Comparison of ENCODE assay signal across 19 cellular contexts in genomic region chr14:78921856-78922255, GRCh38.
DNase-seq lines count a peak whose midpoint lies in the region; ATAC-seq, FAIRE-seq and TF ChIP-seq lines count a peak whose summit lies in the region.
"Had no signal": no experiment of that assay in that cellular context is flagged by ENCODE, and none has a peak within 500 bp of the region (broad histone marks: within the 10 kb centered on the region; RNA-seq: fewer than 3 reads in every experiment).

No MANE protein-coding gene starts in this region.

- WGBS in HepG2 (ENCODE audit: low lambda C conversion rate): 2% methylated on average over 2 of the region's 2 CpGs

- H3K4me1 ChIP-seq in HepG2 (ENCODE audit: insufficient read depth, low read length): no peaks in the 10 kb centered on the region
- H3K4me1 ChIP-seq: heart right ventricle had no signal

- H3K27me3 ChIP-seq in HepG2 (ENCODE audit: control insufficient read depth in 1 of 2, insufficient read depth in 2 of 2, low read length in 2 of 2): no peaks in the 10 kb centered on the region
- H3K27me3 ChIP-seq: heart right ventricle had no signal

- no peaks in the 10 kb centered on the region for H3K79me2 ChIP-seq in HepG2 (ENCODE audit: insufficient read depth, low read length)

- H3K4me1 Mint-ChIP-seq in activated CD4-positive, alpha-beta memory T cell treated with anti-CD3 and anti-CD28 coated beads, Interleukin-2, amount 10 ng/mL, durations not matched to agents 7 days and 5 days: no peaks in the 10 kb centered on the region
- H3K4me1 Mint-ChIP-seq: naive B cell, WTC11 had no signal

- no peak overlapping the region for H3K27ac ChIP-seq in HepG2 (ENCODE audit: extremely low read length, insufficient read depth, low read length)
- no peak overlapping the region for H3K27ac ChIP-seq in coronary artery
- H3K27ac ChIP-seq: heart right ventricle had no signal

- H3K9me3 Mint-ChIP-seq in activated CD4-positive, alpha-beta memory T cell treated with anti-CD3 and anti-CD28 coated beads, Interleukin-2, amount 10 ng/mL, durations not matched to agents 7 days and 5 days: no peaks in the 10 kb centered on the region
- H3K9me3 Mint-ChIP-seq: CD4-positive, alpha-beta T cell; endodermal cell; WTC11 had no signal

- intact Hi-C loops in Right ventricle myocardium superior (cut with DNase I) (no loop called here), HepG2 (cut with micrococcal nuclease; ENCODE audit: unreplicated experiment) (no loop called here)

- no peak for FAIRE-seq in HepG2 (lab: Jason Lieb, UNC)
- FAIRE-seq: GM12891 had no signal

- BruUV-seq in HepG2 (replicated peaks; lab: Mats Ljungman, UMichigan): no TSS peak

- TF ChIP-seq RAD21 in HepG2 (CRISPR knock-in tag; IDR thresholded peaks at IDR 0.05): no peak

- H3K27ac Mint-ChIP-seq in activated CD4-positive, alpha-beta memory T cell treated with anti-CD3 and anti-CD28 coated beads, Interleukin-2, amount 10 ng/mL, durations not matched to agents 7 days and 5 days: no peak overlapping the region
- H3K27ac Mint-ChIP-seq: CD4-positive, alpha-beta T cell; endodermal cell; naive B cell; WTC11 had no signal

- TF ChIP-seq CTCF in astrocyte of the cerebellum (IDR thresholded peaks at IDR 0.05; ENCODE audit: low read depth, low read length, missing control alignments): no peak
- no peak for TF ChIP-seq CTCF in HepG2 (CRISPR knock-in tag; IDR thresholded peaks at IDR 0.05)
- no peak for TF ChIP-seq CTCF in coronary artery (IDR thresholded peaks at IDR 0.05)

- H3K36me3 ChIP-seq in HepG2 (replicated peaks in 1 of 2; ENCODE audit: control insufficient read depth in 1 of 2, insufficient read depth in 2 of 2, low read length in 2 of 2): no peaks in the 10 kb centered on the region
- H3K36me3 ChIP-seq: heart right ventricle had no signal

- no peaks in the 10 kb centered on the region for H4K20me1 ChIP-seq in HepG2 (ENCODE audit: insufficient read depth, low read length)

- H3K9ac ChIP-seq in HepG2 (ENCODE audit: insufficient read depth, low read depth, low read length): no peak overlapping the region

- CTCF ChIA-PET in activated CD4-positive, alpha-beta memory T cell treated with anti-CD3 and anti-CD28 coated beads, Interleukin-2, amount 10 ng/mL, durations not matched to agents 7 days and 5 days (lab: Charles Lee): no interaction called here
- CTCF ChIA-PET in HepG2 (lab: Yijun Ruan, JAX; ENCODE audit: low intra/inter-chr PET ratio, low total read pairs): no interaction called here

- POLR2A ChIA-PET in activated CD4-positive, alpha-beta memory T cell treated with anti-CD3 and anti-CD28 coated beads, Interleukin-2, amount 10 ng/mL, durations not matched to agents 7 days and 5 days (lab: Charles Lee): no interaction called here
- POLR2A ChIA-PET in HepG2 (lab: Yijun Ruan, JAX): no interaction called here

- no peaks in the 10 kb centered on the region for H3K27me3 Mint-ChIP-seq in activated CD4-positive, alpha-beta memory T cell treated with anti-CD3 and anti-CD28 coated beads, Interleukin-2, amount 10 ng/mL, durations not matched to agents 7 days and 5 days
- H3K27me3 Mint-ChIP-seq: CD4-positive, alpha-beta T cell; naive B cell had no signal

- DNase-seq in HT1080 (ENCODE audit: low read depth) (peak; percentile 88), astrocyte of the cerebellum (ENCODE audit: low read depth) (peak; percentile 38), glomerular visceral epithelial cell (ENCODE audit: extremely low spot score) (peak; percentile 55), stromal cell of bone marrow (ENCODE audit: low read depth) (peak; percentile 12), Right ventricle myocardium superior (no peak), HepG2 (ENCODE audit: low spot score) (no peak), coronary artery (ENCODE audit: low spot score) (no peak)
- DNase-seq in activated CD4-positive, alpha-beta memory T cell treated with anti-CD3 and anti-CD28 coated beads, Interleukin-2, amount 10 ng/mL, durations not matched to agents 7 days and 5 days: no peak
- DNase-seq: activated naive CD4-positive, alpha-beta T cell treated with Interleukin-2 at 50 U/mL for 16 hours; CD4-positive, alpha-beta T cell; endodermal cell; heart right ventricle; left colon; naive B cell; NCI-H2029 treated with DMSO at 0.1 percent for 48 hours; retina; T-helper 1 cell had no signal

- no peak overlapping the region for H3K4me3 Mint-ChIP-seq in activated CD4-positive, alpha-beta memory T cell treated with anti-CD3 and anti-CD28 coated beads, Interleukin-2, amount 10 ng/mL, durations not matched to agents 7 days and 5 days
- H3K4me3 Mint-ChIP-seq: CD4-positive, alpha-beta T cell; endodermal cell; naive B cell; WTC11 had no signal

- H3K9me3 ChIP-seq in HepG2 (ENCODE audit: low read length): no peaks in the 10 kb centered on the region
- H3K9me3 ChIP-seq: heart right ventricle had no signal

- in situ Hi-C loops in astrocyte of the cerebellum (cut with HindIII; ENCODE audit: low sequenced_read_pairs): no loop called here
- in situ Hi-C loops in HepG2 (cut with HindIII; ENCODE audit: extremely low pct_ligation_motif_present, low pct_unique_long_range_greater_than_20kb): no loop called here

- TF ChIP-seq POLR2A in HepG2 (IDR thresholded peaks at IDR 0.05; ENCODE audit: insufficient read depth in 1 of 2, low read depth in 2 of 2, low read length in 2 of 2): no peak

- H3K4me3 ChIP-seq in astrocyte of the cerebellum (ENCODE audit: low read depth, low read length) (no peak overlapping the region), HepG2 (replicated peaks in 1 of 3; ENCODE audit: insufficient read depth in 1 of 3, low read depth in 2 of 3, low read length in 3 of 3) (no peak overlapping the region), coronary artery (no peak overlapping the region)
- H3K4me3 ChIP-seq: heart right ventricle had no signal

- no peak overlapping the region for H3K4me2 ChIP-seq in HepG2 (ENCODE audit: low read depth, low read length)

- H3K36me3 Mint-ChIP-seq in activated CD4-positive, alpha-beta memory T cell treated with anti-CD3 and anti-CD28 coated beads, Interleukin-2, amount 10 ng/mL, durations not matched to agents 7 days and 5 days (ENCODE audit: low read depth): no peaks in the 10 kb centered on the region
- H3K36me3 Mint-ChIP-seq: naive B cell, WTC11 had no signal

- H2AFZ ChIP-seq in HepG2 (ENCODE audit: low read length): no peak overlapping the region

- TF ChIP-seq EP300 in HepG2 (IDR thresholded peaks at IDR 0.05; ENCODE audit: low read depth in 2 of 2, low read length in 2 of 2): no peak
- TF ChIP-seq EP300 in HepG2 (CRISPR knock-in tag; IDR thresholded peaks at IDR 0.05; ENCODE audit: borderline replicate concordance): no peak

- ATAC-seq in Right ventricle myocardium superior (ENCODE audit: poor library complexity): no peak
- ATAC-seq in HepG2: no peak
- ATAC-seq: heart right ventricle, left colon, WTC11 had no signal

TF ChIP-seq in HepG2, 621 proteins besides CTCF, POLR2A, EP300 and RAD21:
- no peak for TF ChIP-seq MZF1 (CRISPR knock-in tag; IDR thresholded peaks at IDR 0.05; ENCODE audit: borderline replicate concordance)
- no peak for TF ChIP-seq IRX3 (CRISPR knock-in tag; IDR thresholded peaks at IDR 0.05; ENCODE audit: borderline replicate concordance, low read depth)
- no peak for TF ChIP-seq TEAD2 (CRISPR knock-in tag; IDR thresholded peaks at IDR 0.05)
- TF ChIP-seq TSC22D2 (CRISPR knock-in tag; IDR thresholded peaks at IDR 0.05; ENCODE audit: borderline replicate concordance): no peak
- TF ChIP-seq ZNF333 (CRISPR knock-in tag; IDR thresholded peaks at IDR 0.05; ENCODE audit: borderline replicate concordance): no peak

Comparison
In these comparisons a context has a peak if more than half of its experiments do, and no peak if none do; other contexts are left out.
1. DNase-seq: peak in HT1080 (single experiment), astrocyte of the cerebellum (single experiment), glomerular visceral epithelial cell (single experiment) and stromal cell of bone marrow (single experiment); none in activated CD4-positive, alpha-beta memory T cell treated with anti-CD3 and anti-CD28 coated beads, Interleukin-2, amount 10 ng/mL, durations not matched to agents 7 days and 5 days (single experiment), Right ventricle myocardium superior (single experiment), HepG2 (single experiment) and coronary artery (single experiment).